11 cellular contexts compared by ENCODE assay signal in the genomic region with DNA sequence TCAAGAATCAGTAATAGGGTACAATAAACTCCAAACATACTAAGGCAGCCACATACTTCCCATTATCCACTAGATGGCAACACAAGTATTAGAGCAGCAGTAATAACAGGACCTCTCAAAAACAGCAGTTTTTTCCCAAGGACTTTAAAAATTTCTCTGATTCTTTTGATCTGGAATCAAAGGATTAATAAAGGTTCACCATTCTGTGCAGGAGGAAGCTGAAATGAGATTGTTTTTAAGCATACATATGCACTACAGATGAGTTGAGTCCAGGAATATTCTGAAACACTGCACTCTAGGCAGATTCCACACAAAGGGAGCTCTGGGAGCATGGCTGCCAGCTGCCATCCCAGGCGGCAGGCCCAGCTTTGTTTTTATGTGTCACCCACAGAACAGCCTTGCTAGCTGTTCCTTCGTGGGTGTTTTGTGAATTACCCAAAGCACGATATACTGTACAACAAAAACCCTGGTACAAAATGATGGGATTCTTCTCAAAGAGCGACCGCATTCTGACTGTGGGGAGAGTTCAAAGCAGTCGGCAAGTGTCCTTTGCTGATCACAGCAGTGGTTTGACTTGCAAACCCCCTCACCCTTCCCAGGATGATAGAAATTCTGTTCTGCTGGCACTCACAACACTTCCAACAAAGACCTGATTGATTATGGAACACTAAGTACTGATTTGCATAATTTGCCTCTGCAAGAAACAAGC.
DNase-seq lines count a peak whose midpoint lies in the region; ATAC-seq and TF ChIP-seq lines count a peak whose summit lies in the region.
"Had no signal": no experiment of that assay in that cellular context is flagged by ENCODE, and none has a peak within 500 bp of the region (broad histone marks: within the 10 kb centered on the region; RNA-seq: fewer than 3 reads in every experiment).

No MANE protein-coding gene starts in this region.

- no peak for TF ChIP-seq POLR2A in sigmoid colon (IDR thresholded peaks at IDR 0.05)

- H3K79me2 ChIP-seq in hepatocyte: peaks cover 66% of the 10 kb centered on the region

- H3K9me2 ChIP-seq in hepatocyte (replicated peaks; ENCODE audit: insufficient read depth): no peaks in the 10 kb centered on the region

- intact Hi-C loops in sigmoid colon (cut with DNase I): loop anchor here (10.0 kb wide), 1 partner anchor 384 kb away; no protein-coding TSS in a partner anchor

- no peak overlapping the region for H2AFZ ChIP-seq in hepatocyte

- TF ChIP-seq CTCF in WI38 (IDR thresholded peaks at IDR 0.05; ENCODE audit: low read depth, low read length) (peak; percentile 35; the same call in 1 of the 2 replicates), hepatocyte (IDR thresholded peaks at IDR 0.05; ENCODE audit: poor library complexity) (peak; percentile 63), thoracic aorta (IDR thresholded peaks at IDR 0.05) (peak; percentile 26), sigmoid colon (IDR thresholded peaks at IDR 0.05) (peak in 1 of 4 experiments; percentile 10)

- no peak overlapping the region for H3K4me2 ChIP-seq in hepatocyte

- no peak for TF ChIP-seq EP300 in sigmoid colon (IDR thresholded peaks at IDR 0.05)

- no peaks in the 10 kb centered on the region for H3K36me3 ChIP-seq in hepatocyte (replicated peaks; ENCODE audit: insufficient read depth, low read depth)
- no peaks in the 10 kb centered on the region for H3K36me3 ChIP-seq in thoracic aorta
- no peaks in the 10 kb centered on the region for H3K36me3 ChIP-seq in sigmoid colon

- DNase-seq in NCI-H2171 treated with DMSO at 0.1 percent for 48 hours (lab: John Stamatoyannopoulos, UW): peak; percentile 27
- DNase-seq in NCI-H2171 (lab: John Stamatoyannopoulos, UW): no peak
- DNase-seq in hepatocyte (ENCODE audit: low spot score): no peak
- DNase-seq in thoracic aorta (ENCODE audit: low spot score): no peak
- no peak for DNase-seq in sigmoid colon
- DNase-seq in DMS79 (lab: John Stamatoyannopoulos, UW): no peak
- DNase-seq: activated CD4-positive, alpha-beta memory T cell treated with anti-CD3 and anti-CD28 coated beads for 36 hours; CD4-positive, CD25-positive, alpha-beta regulatory T cell; stimulated activated naive CD8-positive, alpha-beta T cell treated with anti-CD3 and anti-CD28 coated beads, Interleukin-15, Interleukin-2, amounts not matched to agents 100 U/mL and 50 U/mL, for 24 hours had no signal

- H3K4me1 ChIP-seq in hepatocyte (ENCODE audit: insufficient read depth) (peaks cover 4% of the 10 kb centered on the region), thoracic aorta (ENCODE audit: control insufficient read depth in 1 of 2, low read depth in 2 of 2) (peaks cover 3 to 7% of the 10 kb centered on the region in 2 donors), sigmoid colon (peaks cover 0 to 15% (median 0%) of the 10 kb centered on the region in 4 donors)

- no peak overlapping the region for H3K27ac ChIP-seq in hepatocyte
- no peak overlapping the region for H3K27ac ChIP-seq in thoracic aorta
- H3K27ac ChIP-seq in sigmoid colon: no peak overlapping the region

- H3K27me3 ChIP-seq in hepatocyte (no peaks in the 10 kb centered on the region), thoracic aorta (replicated peaks; ENCODE audit: insufficient read depth) (no peaks in the 10 kb centered on the region), sigmoid colon (no peaks in the 10 kb centered on the region)

- WGBS in hepatocyte (ENCODE audit: low lambda C conversion rate, missing lambda C conversion rate): 64% methylated on average over 6 of the region's 6 CpGs
- WGBS in sigmoid colon, 2 donors: 83 to 85% methylated on average over 6 of the region's 6 CpGs

- H4K20me1 ChIP-seq in hepatocyte (ENCODE audit: insufficient read depth, poor library complexity, severe bottlenecking): peaks cover 11% of the 10 kb centered on the region

- H3K4me3 ChIP-seq in WI38 (ENCODE audit: low read depth, low read length) (no peak overlapping the region), hepatocyte (no peak overlapping the region), thoracic aorta (no peak overlapping the region), sigmoid colon (no peak overlapping the region)

- no peaks in the 10 kb centered on the region for H3K9me3 ChIP-seq in hepatocyte (ENCODE audit: low read depth)
- no peaks in the 10 kb centered on the region for H3K9me3 ChIP-seq in thoracic aorta
- no peaks in the 10 kb centered on the region for H3K9me3 ChIP-seq in sigmoid colon

- ATAC-seq in thoracic aorta (ENCODE audit: insufficient number of reproducible peaks, low FRiP score, low read depth) (no peak), GM19351 (IDR thresholded peaks at IDR 0.05; ENCODE audit: unreplicated experiment) (no peak)
- ATAC-seq: stimulated activated naive CD8-positive, alpha-beta T cell treated with anti-CD3 and anti-CD28 coated beads, Interleukin-15, Interleukin-2, amounts not matched to agents 100 U/mL and 50 U/mL, for 24 hours had no signal
